In the genomic region with DNA sequence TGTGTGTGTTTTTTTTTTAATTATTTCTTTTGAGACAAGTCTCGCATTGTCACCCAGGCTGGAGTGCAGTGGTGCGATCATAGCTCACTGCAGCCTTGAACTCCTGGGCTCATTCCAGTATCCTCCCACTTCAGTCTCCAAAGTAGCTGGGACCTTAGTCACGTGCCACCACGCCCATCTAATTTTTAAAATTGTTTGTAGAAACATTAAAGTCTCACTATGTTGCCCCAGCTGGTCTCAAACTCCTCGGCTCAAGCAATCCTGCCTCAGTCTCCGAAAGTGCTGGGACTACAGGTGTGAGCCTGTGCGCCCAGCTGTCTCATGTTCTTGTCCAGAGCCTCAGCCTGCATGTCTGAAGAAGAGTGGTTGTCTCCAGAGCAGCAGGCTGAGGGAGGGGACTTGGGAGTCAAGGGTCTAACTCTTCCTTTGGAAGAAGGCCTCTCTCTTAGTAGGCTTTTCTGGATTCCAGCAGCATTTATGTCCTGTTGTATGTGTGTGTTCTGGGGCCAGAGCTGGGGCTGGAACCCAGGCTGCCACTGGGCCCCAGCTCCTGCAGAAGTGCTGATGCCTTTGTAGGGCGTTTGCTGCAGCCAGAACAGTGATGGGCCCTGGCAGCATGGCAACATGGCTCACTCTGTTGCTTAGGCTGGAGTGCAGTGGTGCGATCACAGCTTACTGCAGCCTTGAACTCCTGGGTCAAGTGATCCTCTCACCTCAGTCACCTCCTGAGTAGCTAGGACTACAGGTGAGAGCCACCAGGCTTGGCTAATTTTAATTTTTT, we compare ENCODE assay signal across 1 cellular context.
TF ChIP-seq lines count a peak whose summit lies in the region.

No MANE protein-coding gene starts in this region.

TF ChIP-seq in HepG2, 621 proteins besides CTCF, POLR2A, EP300 and RAD21 (continued from another document and continues in another):
- TF ChIP-seq HDAC1 (CRISPR knock-in tag; IDR thresholded peaks at IDR 0.05) (no peak), YEATS2 (CRISPR knock-in tag; IDR thresholded peaks at IDR 0.05; ENCODE audit: borderline replicate concordance) (no peak), ZNF547 (CRISPR knock-in tag; IDR thresholded peaks at IDR 0.05) (no peak), CHD4 (IDR thresholded peaks at IDR 0.05; ENCODE audit: borderline replicate concordance, low read length) (no peak), POLR2AphosphoS2 (IDR thresholded peaks at IDR 0.05; ENCODE audit: low read depth, low read length) (no peak), PHF5A (CRISPR knock-in tag; IDR thresholded peaks at IDR 0.05; ENCODE audit: low read depth, unreplicated experiment) (no peak), RELA (CRISPR knock-in tag; IDR thresholded peaks at IDR 0.05) (no peak), ZNF143 (CRISPR knock-in tag; IDR thresholded peaks at IDR 0.05) (no peak), RFX3 (CRISPR knock-in tag; IDR thresholded peaks at IDR 0.05) (no peak), NFE2L2 (IDR thresholded peaks at IDR 0.05; ENCODE audit: low read length) (no peak), SATB2 (CRISPR knock-in tag; IDR thresholded peaks at IDR 0.05) (no peak), ZBTB20 (CRISPR knock-in tag; IDR thresholded peaks at IDR 0.05; ENCODE audit: borderline replicate concordance, low read depth) (no peak), MXD3 (CRISPR knock-in tag; IDR thresholded peaks at IDR 0.05) (no peak), ZBTB25 (CRISPR knock-in tag; IDR thresholded peaks at IDR 0.05) (no peak), ZBTB44 (CRISPR knock-in tag; IDR thresholded peaks at IDR 0.05) (no peak), HOXD1 (CRISPR knock-in tag; IDR thresholded peaks at IDR 0.05) (no peak), ZNF20 (CRISPR knock-in tag; IDR thresholded peaks at IDR 0.05) (no peak), KIAA2018 (CRISPR knock-in tag; IDR thresholded peaks at IDR 0.05; ENCODE audit: borderline replicate concordance) (no peak), ZNF674 (CRISPR knock-in tag; IDR thresholded peaks at IDR 0.05; ENCODE audit: low read depth) (no peak), TFE3 (CRISPR knock-in tag; IDR thresholded peaks at IDR 0.05) (no peak), FOXA3 (CRISPR knock-in tag; IDR thresholded peaks at IDR 0.05) (no peak), ZSCAN31 (CRISPR knock-in tag; IDR thresholded peaks at IDR 0.05; ENCODE audit: low read depth) (no peak), ZSCAN12 (CRISPR knock-in tag; IDR thresholded peaks at IDR 0.05) (no peak), PPARG (CRISPR knock-in tag; conservative IDR thresholded peaks at IDR 0.05) (no peak), TBX2 (CRISPR knock-in tag; IDR thresholded peaks at IDR 0.05; ENCODE audit: borderline replicate concordance) (peak; percentile 48; the same call in 1 of the 2 replicates)
- TF ChIP-seq, protein P1, sequence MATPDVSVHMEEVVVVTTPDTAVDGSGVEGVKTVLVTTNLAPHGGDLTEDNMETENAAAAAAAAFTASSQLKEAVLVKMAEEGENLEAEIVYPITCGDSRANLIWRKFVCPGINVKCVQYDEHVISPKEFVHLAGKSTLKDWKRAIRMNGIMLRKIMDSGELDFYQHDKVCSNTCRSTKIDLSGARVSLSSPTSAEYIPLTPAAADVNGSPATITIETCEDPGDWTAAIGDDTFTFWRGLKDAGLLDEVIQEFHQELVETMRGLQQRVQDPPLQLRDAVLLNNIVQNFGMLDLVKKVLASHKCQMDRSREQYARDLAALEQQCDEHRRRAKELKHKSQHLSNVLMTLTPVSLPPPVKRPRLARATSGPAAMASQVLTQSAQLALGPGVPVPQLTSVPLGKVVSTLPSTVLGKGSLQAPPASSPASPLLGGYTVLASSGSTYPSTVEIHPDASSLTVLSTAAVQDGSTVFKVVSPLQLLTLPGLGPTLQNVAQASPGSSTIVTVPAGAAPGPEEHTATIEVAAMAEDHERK (CRISPR knock-in tag; IDR thresholded peaks at IDR 0.05; ENCODE audit: low read depth) = no peak
- TF ChIP-seq, protein P2, sequence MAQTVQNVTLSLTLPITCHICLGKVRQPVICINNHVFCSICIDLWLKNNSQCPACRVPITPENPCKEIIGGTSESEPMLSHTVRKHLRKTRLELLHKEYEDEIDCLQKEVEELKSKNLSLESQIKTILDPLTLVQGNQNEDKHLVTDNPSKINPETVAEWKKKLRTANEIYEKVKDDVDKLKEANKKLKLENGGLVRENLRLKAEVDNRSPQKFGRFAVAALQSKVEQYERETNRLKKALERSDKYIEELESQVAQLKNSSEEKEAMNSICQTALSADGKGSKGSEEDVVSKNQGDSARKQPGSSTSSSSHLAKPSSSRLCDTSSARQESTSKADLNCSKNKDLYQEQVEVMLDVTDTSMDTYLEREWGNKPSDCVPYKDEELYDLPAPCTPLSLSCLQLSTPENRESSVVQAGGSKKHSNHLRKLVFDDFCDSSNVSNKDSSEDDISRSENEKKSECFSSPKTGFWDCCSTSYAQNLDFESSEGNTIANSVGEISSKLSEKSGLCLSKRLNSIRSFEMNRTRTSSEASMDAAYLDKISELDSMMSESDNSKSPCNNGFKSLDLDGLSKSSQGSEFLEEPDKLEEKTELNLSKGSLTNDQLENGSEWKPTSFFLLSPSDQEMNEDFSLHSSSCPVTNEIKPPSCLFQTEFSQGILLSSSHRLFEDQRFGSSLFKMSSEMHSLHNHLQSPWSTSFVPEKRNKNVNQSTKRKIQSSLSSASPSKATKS (CRISPR knock-in tag; IDR thresholded peaks at IDR 0.05) = no peak
- TF ChIP-seq, protein P3, sequence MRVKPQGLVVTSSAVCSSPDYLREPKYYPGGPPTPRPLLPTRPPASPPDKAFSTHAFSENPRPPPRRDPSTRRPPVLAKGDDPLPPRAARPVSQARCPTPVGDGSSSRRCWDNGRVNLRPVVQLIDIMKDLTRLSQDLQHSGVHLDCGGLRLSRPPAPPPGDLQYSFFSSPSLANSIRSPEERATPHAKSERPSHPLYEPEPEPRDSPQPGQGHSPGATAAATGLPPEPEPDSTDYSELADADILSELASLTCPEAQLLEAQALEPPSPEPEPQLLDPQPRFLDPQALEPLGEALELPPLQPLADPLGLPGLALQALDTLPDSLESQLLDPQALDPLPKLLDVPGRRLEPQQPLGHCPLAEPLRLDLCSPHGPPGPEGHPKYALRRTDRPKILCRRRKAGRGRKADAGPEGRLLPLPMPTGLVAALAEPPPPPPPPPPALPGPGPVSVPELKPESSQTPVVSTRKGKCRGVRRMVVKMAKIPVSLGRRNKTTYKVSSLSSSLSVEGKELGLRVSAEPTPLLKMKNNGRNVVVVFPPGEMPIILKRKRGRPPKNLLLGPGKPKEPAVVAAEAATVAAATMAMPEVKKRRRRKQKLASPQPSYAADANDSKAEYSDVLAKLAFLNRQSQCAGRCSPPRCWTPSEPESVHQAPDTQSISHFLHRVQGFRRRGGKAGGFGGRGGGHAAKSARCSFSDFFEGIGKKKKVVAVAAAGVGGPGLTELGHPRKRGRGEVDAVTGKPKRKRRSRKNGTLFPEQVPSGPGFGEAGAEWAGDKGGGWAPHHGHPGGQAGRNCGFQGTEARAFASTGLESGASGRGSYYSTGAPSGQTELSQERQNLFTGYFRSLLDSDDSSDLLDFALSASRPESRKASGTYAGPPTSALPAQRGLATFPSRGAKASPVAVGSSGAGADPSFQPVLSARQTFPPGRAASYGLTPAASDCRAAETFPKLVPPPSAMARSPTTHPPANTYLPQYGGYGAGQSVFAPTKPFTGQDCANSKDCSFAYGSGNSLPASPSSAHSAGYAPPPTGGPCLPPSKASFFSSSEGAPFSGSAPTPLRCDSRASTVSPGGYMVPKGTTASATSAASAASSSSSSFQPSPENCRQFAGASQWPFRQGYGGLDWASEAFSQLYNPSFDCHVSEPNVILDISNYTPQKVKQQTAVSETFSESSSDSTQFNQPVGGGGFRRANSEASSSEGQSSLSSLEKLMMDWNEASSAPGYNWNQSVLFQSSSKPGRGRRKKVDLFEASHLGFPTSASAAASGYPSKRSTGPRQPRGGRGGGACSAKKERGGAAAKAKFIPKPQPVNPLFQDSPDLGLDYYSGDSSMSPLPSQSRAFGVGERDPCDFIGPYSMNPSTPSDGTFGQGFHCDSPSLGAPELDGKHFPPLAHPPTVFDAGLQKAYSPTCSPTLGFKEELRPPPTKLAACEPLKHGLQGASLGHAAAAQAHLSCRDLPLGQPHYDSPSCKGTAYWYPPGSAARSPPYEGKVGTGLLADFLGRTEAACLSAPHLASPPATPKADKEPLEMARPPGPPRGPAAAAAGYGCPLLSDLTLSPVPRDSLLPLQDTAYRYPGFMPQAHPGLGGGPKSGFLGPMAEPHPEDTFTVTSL (CRISPR knock-in tag; IDR thresholded peaks at IDR 0.05; ENCODE audit: borderline replicate concordance) = no peak
